8 cellular contexts compared by ENCODE assay signal in the genomic region with DNA sequence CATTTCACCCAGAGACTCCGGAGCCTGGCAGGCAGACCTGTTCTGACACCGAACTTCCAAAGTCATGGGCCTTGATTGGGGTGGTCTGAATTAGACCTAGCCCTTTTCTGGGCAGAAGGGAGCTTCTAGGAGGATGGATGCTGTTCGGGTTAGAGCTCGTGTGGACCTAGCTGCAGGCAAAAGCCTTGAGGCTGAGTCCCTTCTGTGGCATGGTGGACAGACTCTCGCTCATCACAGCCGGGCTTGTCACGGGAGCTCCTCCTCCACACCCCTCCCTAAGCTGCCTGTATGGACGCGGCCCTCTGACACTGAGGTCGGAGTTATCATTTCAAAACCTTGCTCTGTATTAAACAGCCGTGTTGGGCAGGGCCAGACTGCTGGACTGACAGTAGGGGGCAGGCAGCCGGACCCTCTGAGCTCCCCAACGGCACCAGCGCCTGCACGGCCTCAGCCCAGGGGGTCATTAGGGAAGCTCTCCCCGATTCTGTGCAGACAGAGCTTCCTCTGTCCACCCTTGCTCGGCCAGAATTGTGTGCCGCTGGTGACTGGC. TPM values are rescaled to one million over a fixed set of nuclear protein-coding genes. Genes with fewer than 3 reads are reported as not detected.
A peak's percentile ranks its signal among the peaks of the same experiment; 100 is the strongest.
DNase-seq lines count a peak whose midpoint lies in the region; ATAC-seq and TF ChIP-seq lines count a peak whose summit lies in the region.

No MANE protein-coding gene starts in this region.

- no peaks in the 10 kb centered on the region for H3K9me3 Mint-ChIP-seq in natural killer cell
- H3K9me3 Mint-ChIP-seq in neural progenitor cell, result peaks cover 4% of the 10 kb centered on the region

- H3K4me1 ChIP-seq in OCI-LY3 (ENCODE audit: low read length), result peaks cover 62% of the 10 kb centered on the region
- H3K4me1 ChIP-seq in neural progenitor cell, result no peaks in the 10 kb centered on the region

- intact Hi-C loops in natural killer cell (cut with micrococcal nuclease), result no loop called here

- H3K27ac Mint-ChIP-seq in natural killer cell, result peak overlapping the region; percentile 75 to 93
- no peak overlapping the region for H3K27ac Mint-ChIP-seq in neural progenitor cell

- ATAC-seq in GM18499 (IDR thresholded peaks at IDR 0.05; ENCODE audit: insufficient read depth, unreplicated experiment) (peak; percentile 5), natural killer cell (peak in 1 of 3 donors; percentile 13)

- H3K4me3 Mint-ChIP-seq in natural killer cell, result peak overlapping the region; percentile 84
- H3K4me3 Mint-ChIP-seq in neural progenitor cell, result no peak overlapping the region

- DNase-seq in H7 (peak; percentile 53), natural killer cell (no peak), neural progenitor cell (ENCODE audit: low spot score) (no peak), globus pallidus (ENCODE audit: low spot score) (no peak), NCI-H226 (no peak), epidermal melanocyte (ENCODE audit: insufficient read length, low spot score) (no peak)

- no peaks in the 10 kb centered on the region for H3K36me3 ChIP-seq in H7 (replicated peaks; ENCODE audit: control insufficient read depth, insufficient read depth, low read length)
- peaks cover 39% of the 10 kb centered on the region for H3K36me3 ChIP-seq in OCI-LY3 (replicated peaks; ENCODE audit: low read depth, low read length)
- H3K36me3 ChIP-seq in neural progenitor cell, result no peaks in the 10 kb centered on the region

- TF ChIP-seq CTCF in OCI-LY3 (IDR thresholded peaks at IDR 0.05; ENCODE audit: low read depth, low read length) (peak; percentile 49), natural killer cell (IDR thresholded peaks at IDR 0.05) (no peak), neural progenitor cell (IDR thresholded peaks at IDR 0.05) (no peak)

- no peaks in the 10 kb centered on the region for H3K36me3 Mint-ChIP-seq in natural killer cell
- H3K36me3 Mint-ChIP-seq in neural progenitor cell, result peaks cover 4% of the 10 kb centered on the region

- H3K4me2 ChIP-seq in OCI-LY3 (ENCODE audit: low read length) (peak overlapping the region; percentile 80), neural progenitor cell (no peak overlapping the region)

- H3K27me3 ChIP-seq in H7 (ENCODE audit: control insufficient read depth, insufficient read depth, low read length) (peaks cover 34% of the 10 kb centered on the region), OCI-LY3 (ENCODE audit: low read depth, low read length) (no peaks in the 10 kb centered on the region), neural progenitor cell (peaks cover 58% of the 10 kb centered on the region)

- peak overlapping the region; percentile 97 for H3K27ac ChIP-seq in OCI-LY3 (ENCODE audit: low read length)
- no peak overlapping the region for H3K27ac ChIP-seq in neural progenitor cell

- H3K4me3 ChIP-seq in H7 (ENCODE audit: insufficient read depth, low read depth, low read length), result no peak overlapping the region
- peak overlapping the region; percentile 97 for H3K4me3 ChIP-seq in OCI-LY3 (ENCODE audit: low read length)
- H3K4me3 ChIP-seq in neural progenitor cell, result no peak overlapping the region

- no peak overlapping the region for H2AFZ ChIP-seq in OCI-LY3 (ENCODE audit: low read depth, low read length)
- H2AFZ ChIP-seq in neural progenitor cell (replicated peaks), result no peak overlapping the region

- H4K20me1 ChIP-seq in OCI-LY3 (ENCODE audit: insufficient read depth, low read length) (peaks cover 22% of the 10 kb centered on the region), neural progenitor cell (ENCODE audit: low read depth) (no peaks in the 10 kb centered on the region)

- no peaks in the 10 kb centered on the region for H3K9me3 ChIP-seq in OCI-LY3 (ENCODE audit: insufficient read depth, low read length)
- no peaks in the 10 kb centered on the region for H3K9me3 ChIP-seq in neural progenitor cell (ENCODE audit: low read depth)

- H3K4me1 Mint-ChIP-seq in natural killer cell (peaks cover 33 to 39% of the 10 kb centered on the region in 2 donors), neural progenitor cell (peaks cover 11% of the 10 kb centered on the region)

- peak overlapping the region; percentile 99 for H3K9ac ChIP-seq in OCI-LY3 (ENCODE audit: low read length)
- no peak overlapping the region for H3K9ac ChIP-seq in neural progenitor cell

- H3F3A ChIP-seq in neural progenitor cell (ENCODE audit: low read depth), result peaks cover 6% of the 10 kb centered on the region

- H3K27me3 Mint-ChIP-seq in natural killer cell (ENCODE audit: low read depth in 2 of 2) (peaks cover 0 to 9% of the 10 kb centered on the region in 2 donors), neural progenitor cell (ENCODE audit: insufficient read depth, low read depth) (peaks cover 46% of the 10 kb centered on the region)

- peaks cover 91% of the 10 kb centered on the region for H3K79me2 ChIP-seq in OCI-LY3 (ENCODE audit: low read length)
- H3K79me2 ChIP-seq in neural progenitor cell (ENCODE audit: low read depth), result no peaks in the 10 kb centered on the region

RNA-seq across cellular contexts. Expression of a gene that starts 2.2 kb away (rescaled TPM):
- total RNA-seq in H7 (2014; rRNA removed; shearing (Covaris generic)), result 0.48 and 0.62 TPM in 2 replicates
- total RNA-seq in natural killer cell (10 to 100 TPM; 13.0 to 20.2 (median 19.5) TPM), neural progenitor cell (ENCODE audit: low replicate concordance) (0.22 and 0.28 TPM in 2 replicates)

RNA-seq across cellular contexts. Expression of a gene that starts 29.4 kb away (rescaled TPM):
- 2.5 and 3.4 TPM in 2 replicates for total RNA-seq in H7 (2014; rRNA removed; shearing (Covaris generic))
- under 1 TPM in 2 of 3 donors, not detected in 1; 0.49 to 0.95 TPM for total RNA-seq in natural killer cell
- 0.06 and 3.5 TPM in 2 replicates for total RNA-seq in neural progenitor cell (ENCODE audit: low replicate concordance)
